ENCODE assay signal across 4 cellular contexts in the genomic region with DNA sequence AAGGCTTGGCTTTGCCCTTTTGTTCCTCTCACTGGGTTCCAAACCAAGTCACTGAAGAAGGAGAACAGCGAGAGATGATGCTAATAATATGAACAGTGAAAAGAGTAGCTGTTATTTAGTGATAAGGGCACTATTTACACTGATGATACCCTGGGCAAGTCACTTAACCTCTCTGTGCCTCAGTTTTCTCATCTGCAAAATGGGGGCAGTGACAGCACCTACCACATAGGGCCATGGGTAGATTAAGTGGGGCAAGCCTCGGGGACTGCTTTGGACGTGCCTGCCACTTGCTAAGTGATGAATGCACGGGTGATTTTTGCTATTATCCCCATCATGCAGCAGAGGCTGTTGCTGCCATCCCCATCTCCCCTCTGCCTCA.
TF ChIP-seq lines count a peak whose summit lies in the region.

No MANE protein-coding gene starts in this region.

TF ChIP-seq in SK-N-SH, 30 proteins besides CTCF, POLR2A, EP300 and RAD21:
- TF ChIP-seq JUND (IDR thresholded peaks at IDR 0.05) = no peak
- TF ChIP-seq NRF1 (IDR thresholded peaks at IDR 0.05; ENCODE audit: low read depth, low read length) = no peak
- no peak for TF ChIP-seq GABPA (IDR thresholded peaks at IDR 0.05; ENCODE audit: low read depth)
- no peak for TF ChIP-seq RCOR1 (IDR thresholded peaks at IDR 0.05; ENCODE audit: low read length)
- TF ChIP-seq CHD2 (IDR thresholded peaks at IDR 0.05; ENCODE audit: low read length, partially characterized antibody) = no peak
- TF ChIP-seq YY1 (IDR thresholded peaks at IDR 0.05; ENCODE audit: low read depth) = no peak
- no peak for TF ChIP-seq TEAD4 (IDR thresholded peaks at IDR 0.05; ENCODE audit: borderline replicate concordance, insufficient read depth)
- TF ChIP-seq RFX5 (IDR thresholded peaks at IDR 0.05; ENCODE audit: low read length) = no peak
- TF ChIP-seq TAF1 (IDR thresholded peaks at IDR 0.05; ENCODE audit: borderline replicate concordance, low read depth, low read length) = no peak

TF ChIP-seq in SK-N-SH treated with all-trans-retinoic acid at 6 μM for 48 hours, 23 proteins besides CTCF, POLR2A, EP300 and RAD21 (continues in another document):
- no peak for TF ChIP-seq ZNF8 (CRISPR knock-in tag; IDR thresholded peaks at IDR 0.05)
- no peak for TF ChIP-seq ISL1 (CRISPR knock-in tag; IDR thresholded peaks at IDR 0.05)
- no peak for TF ChIP-seq ZNF565 (CRISPR knock-in tag; conservative IDR thresholded peaks at IDR 0.05; ENCODE audit: low read depth)
- TF ChIP-seq, protein P1, sequence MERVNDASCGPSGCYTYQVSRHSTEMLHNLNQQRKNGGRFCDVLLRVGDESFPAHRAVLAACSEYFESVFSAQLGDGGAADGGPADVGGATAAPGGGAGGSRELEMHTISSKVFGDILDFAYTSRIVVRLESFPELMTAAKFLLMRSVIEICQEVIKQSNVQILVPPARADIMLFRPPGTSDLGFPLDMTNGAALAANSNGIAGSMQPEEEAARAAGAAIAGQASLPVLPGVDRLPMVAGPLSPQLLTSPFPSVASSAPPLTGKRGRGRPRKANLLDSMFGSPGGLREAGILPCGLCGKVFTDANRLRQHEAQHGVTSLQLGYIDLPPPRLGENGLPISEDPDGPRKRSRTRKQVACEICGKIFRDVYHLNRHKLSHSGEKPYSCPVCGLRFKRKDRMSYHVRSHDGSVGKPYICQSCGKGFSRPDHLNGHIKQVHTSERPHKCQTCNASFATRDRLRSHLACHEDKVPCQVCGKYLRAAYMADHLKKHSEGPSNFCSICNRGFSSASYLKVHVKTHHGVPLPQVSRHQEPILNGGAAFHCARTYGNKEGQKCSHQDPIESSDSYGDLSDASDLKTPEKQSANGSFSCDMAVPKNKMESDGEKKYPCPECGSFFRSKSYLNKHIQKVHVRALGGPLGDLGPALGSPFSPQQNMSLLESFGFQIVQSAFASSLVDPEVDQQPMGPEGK (CRISPR knock-in tag; IDR thresholded peaks at IDR 0.05; ENCODE audit: borderline replicate concordance) = no peak
- TF ChIP-seq ARNTL (CRISPR knock-in tag; IDR thresholded peaks at IDR 0.05; ENCODE audit: borderline replicate concordance, low read depth) = no peak
- TF ChIP-seq ZNF70 (CRISPR knock-in tag; IDR thresholded peaks at IDR 0.05) = no peak
- no peak for TF ChIP-seq SNAI2 (CRISPR knock-in tag; IDR thresholded peaks at IDR 0.05)
- no peak for TF ChIP-seq BACH2 (CRISPR knock-in tag; IDR thresholded peaks at IDR 0.05; ENCODE audit: borderline replicate concordance)
- TF ChIP-seq PPARA (CRISPR knock-in tag; IDR thresholded peaks at IDR 0.05; ENCODE audit: borderline replicate concordance) = no peak
- TF ChIP-seq, protein P2, sequence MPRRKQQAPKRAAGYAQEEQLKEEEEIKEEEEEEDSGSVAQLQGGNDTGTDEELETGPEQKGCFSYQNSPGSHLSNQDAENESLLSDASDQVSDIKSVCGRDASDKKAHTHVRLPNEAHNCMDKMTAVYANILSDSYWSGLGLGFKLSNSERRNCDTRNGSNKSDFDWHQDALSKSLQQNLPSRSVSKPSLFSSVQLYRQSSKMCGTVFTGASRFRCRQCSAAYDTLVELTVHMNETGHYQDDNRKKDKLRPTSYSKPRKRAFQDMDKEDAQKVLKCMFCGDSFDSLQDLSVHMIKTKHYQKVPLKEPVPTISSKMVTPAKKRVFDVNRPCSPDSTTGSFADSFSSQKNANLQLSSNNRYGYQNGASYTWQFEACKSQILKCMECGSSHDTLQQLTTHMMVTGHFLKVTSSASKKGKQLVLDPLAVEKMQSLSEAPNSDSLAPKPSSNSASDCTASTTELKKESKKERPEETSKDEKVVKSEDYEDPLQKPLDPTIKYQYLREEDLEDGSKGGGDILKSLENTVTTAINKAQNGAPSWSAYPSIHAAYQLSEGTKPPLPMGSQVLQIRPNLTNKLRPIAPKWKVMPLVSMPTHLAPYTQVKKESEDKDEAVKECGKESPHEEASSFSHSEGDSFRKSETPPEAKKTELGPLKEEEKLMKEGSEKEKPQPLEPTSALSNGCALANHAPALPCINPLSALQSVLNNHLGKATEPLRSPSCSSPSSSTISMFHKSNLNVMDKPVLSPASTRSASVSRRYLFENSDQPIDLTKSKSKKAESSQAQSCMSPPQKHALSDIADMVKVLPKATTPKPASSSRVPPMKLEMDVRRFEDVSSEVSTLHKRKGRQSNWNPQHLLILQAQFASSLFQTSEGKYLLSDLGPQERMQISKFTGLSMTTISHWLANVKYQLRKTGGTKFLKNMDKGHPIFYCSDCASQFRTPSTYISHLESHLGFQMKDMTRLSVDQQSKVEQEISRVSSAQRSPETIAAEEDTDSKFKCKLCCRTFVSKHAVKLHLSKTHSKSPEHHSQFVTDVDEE (CRISPR knock-in tag; IDR thresholded peaks at IDR 0.05) = no peak
- no peak for TF ChIP-seq ZFP30 (CRISPR knock-in tag; IDR thresholded peaks at IDR 0.05)
- TF ChIP-seq RARB (CRISPR knock-in tag; IDR thresholded peaks at IDR 0.05) = no peak

TF ChIP-seq in A549, 52 proteins besides CTCF, POLR2A, EP300 and RAD21:
- 0 out of 2 replicates have a peak, but pooled peaks have one; percentile 40 for TF ChIP-seq KDM1A (IDR thresholded peaks at IDR 0.05; ENCODE audit: low read depth)
- no peak for TF ChIP-seq PHF8 (IDR thresholded peaks at IDR 0.05; ENCODE audit: borderline replicate concordance, low read depth)
- no peak for TF ChIP-seq ZC3H11A (IDR thresholded peaks at IDR 0.05)
- no peak for TF ChIP-seq EHF (CRISPR knock-in tag; IDR thresholded peaks at IDR 0.05)
- TF ChIP-seq RARB (CRISPR knock-in tag; IDR thresholded peaks at IDR 0.05) = no peak

TF ChIP-seq in K562, 482 proteins besides CTCF, POLR2A, EP300 and RAD21 (continues in another document):
- TF ChIP-seq DNMT1 (IDR thresholded peaks at IDR 0.05) = no peak
- no peak for TF ChIP-seq ZNF217 (CRISPR knock-in tag; IDR thresholded peaks at IDR 0.05)
- no peak for TF ChIP-seq EP400 (IDR thresholded peaks at IDR 0.05)
- no peak for TF ChIP-seq ILF3 (IDR thresholded peaks at IDR 0.05; ENCODE audit: borderline replicate concordance)
- TF ChIP-seq NRF1 (conservative IDR thresholded peaks at IDR 0.05 in 1 of 2, IDR thresholded peaks at IDR 0.05 in 1 of 2) = no peak
- peak; percentile 95 for TF ChIP-seq RBM25 (IDR thresholded peaks at IDR 0.05; ENCODE audit: low read depth, low read length, severe bottlenecking)
- TF ChIP-seq, protein P3, sequence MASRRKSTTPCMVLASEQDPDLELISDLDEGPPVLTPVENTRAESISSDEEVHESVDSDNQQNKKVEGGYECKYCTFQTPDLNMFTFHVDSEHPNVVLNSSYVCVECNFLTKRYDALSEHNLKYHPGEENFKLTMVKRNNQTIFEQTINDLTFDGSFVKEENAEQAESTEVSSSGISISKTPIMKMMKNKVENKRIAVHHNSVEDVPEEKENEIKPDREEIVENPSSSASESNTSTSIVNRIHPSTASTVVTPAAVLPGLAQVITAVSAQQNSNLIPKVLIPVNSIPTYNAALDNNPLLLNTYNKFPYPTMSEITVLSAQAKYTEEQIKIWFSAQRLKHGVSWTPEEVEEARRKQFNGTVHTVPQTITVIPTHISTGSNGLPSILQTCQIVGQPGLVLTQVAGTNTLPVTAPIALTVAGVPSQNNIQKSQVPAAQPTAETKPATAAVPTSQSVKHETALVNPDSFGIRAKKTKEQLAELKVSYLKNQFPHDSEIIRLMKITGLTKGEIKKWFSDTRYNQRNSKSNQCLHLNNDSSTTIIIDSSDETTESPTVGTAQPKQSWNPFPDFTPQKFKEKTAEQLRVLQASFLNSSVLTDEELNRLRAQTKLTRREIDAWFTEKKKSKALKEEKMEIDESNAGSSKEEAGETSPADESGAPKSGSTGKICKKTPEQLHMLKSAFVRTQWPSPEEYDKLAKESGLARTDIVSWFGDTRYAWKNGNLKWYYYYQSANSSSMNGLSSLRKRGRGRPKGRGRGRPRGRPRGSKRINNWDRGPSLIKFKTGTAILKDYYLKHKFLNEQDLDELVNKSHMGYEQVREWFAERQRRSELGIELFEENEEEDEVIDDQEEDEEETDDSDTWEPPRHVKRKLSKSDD (conservative IDR thresholded peaks at IDR 0.05; ENCODE audit: low read length) = no peak
- no peak for TF ChIP-seq ZNF23 (CRISPR knock-in tag; IDR thresholded peaks at IDR 0.05)
- TF ChIP-seq ZZZ3 (IDR thresholded peaks at IDR 0.05) = no peak
- TF ChIP-seq SRSF7 (optimal IDR thresholded peaks at IDR 0.05; ENCODE audit: low read depth, low read length) = no peak
- TF ChIP-seq RCOR1 (IDR thresholded peaks at IDR 0.05; ENCODE audit: borderline replicate concordance in 1 of 2, low read depth in 2 of 2, low read length in 2 of 2) = peak in 1 of 2 experiments; percentile 88; a peak in 2 of 4 replicates
- TF ChIP-seq CHD4 (IDR thresholded peaks at IDR 0.05; ENCODE audit: insufficient read depth, insufficient replicate concordance, low read depth, low read length, poor library complexity, severe bottlenecking) = peak; percentile 68
- TF ChIP-seq ZNF584 (CRISPR knock-in tag; IDR thresholded peaks at IDR 0.05; ENCODE audit: low read depth) = no peak
- TF ChIP-seq, protein P4, sequence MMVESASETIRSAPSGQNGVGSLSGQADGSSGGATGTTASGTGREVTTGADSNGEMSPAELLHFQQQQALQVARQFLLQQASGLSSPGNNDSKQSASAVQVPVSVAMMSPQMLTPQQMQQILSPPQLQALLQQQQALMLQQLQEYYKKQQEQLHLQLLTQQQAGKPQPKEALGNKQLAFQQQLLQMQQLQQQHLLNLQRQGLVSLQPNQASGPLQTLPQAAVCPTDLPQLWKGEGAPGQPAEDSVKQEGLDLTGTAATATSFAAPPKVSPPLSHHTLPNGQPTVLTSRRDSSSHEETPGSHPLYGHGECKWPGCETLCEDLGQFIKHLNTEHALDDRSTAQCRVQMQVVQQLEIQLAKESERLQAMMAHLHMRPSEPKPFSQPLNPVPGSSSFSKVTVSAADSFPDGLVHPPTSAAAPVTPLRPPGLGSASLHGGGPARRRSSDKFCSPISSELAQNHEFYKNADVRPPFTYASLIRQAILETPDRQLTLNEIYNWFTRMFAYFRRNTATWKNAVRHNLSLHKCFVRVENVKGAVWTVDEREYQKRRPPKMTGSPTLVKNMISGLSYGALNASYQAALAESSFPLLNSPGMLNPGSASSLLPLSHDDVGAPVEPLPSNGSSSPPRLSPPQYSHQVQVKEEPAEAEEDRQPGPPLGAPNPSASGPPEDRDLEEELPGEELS (CRISPR knock-in tag; IDR thresholded peaks at IDR 0.05; ENCODE audit: borderline replicate concordance) = no peak
- no peak for TF ChIP-seq SMARCB1 (IDR thresholded peaks at IDR 0.05; ENCODE audit: insufficient read length, low read depth)
- no peak for TF ChIP-seq SP2 (IDR thresholded peaks at IDR 0.05; ENCODE audit: extremely low read depth, low read depth, low read length, poor library complexity, severe bottlenecking)
- no peak for TF ChIP-seq ZNF707 (CRISPR knock-in tag; conservative IDR thresholded peaks at IDR 0.05)
- no peak for TF ChIP-seq FUS (optimal IDR thresholded peaks at IDR 0.05; ENCODE audit: low read depth, low read length)
- 0 out of 3 replicates have a peak, but pooled peaks of 1 of the 2 experiments have one; percentile 45 for TF ChIP-seq CBX3 (IDR thresholded peaks at IDR 0.05; ENCODE audit: borderline replicate concordance in 1 of 2, low read length in 2 of 2)
- TF ChIP-seq, protein P5, sequence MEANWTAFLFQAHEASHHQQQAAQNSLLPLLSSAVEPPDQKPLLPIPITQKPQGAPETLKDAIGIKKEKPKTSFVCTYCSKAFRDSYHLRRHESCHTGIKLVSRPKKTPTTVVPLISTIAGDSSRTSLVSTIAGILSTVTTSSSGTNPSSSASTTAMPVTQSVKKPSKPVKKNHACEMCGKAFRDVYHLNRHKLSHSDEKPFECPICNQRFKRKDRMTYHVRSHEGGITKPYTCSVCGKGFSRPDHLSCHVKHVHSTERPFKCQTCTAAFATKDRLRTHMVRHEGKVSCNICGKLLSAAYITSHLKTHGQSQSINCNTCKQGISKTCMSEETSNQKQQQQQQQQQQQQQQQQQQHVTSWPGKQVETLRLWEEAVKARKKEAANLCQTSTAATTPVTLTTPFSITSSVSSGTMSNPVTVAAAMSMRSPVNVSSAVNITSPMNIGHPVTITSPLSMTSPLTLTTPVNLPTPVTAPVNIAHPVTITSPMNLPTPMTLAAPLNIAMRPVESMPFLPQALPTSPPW (CRISPR knock-in tag; IDR thresholded peaks at IDR 0.05) = no peak
- no peak for TF ChIP-seq TFAM (CRISPR knock-in tag; conservative IDR thresholded peaks at IDR 0.05)
- TF ChIP-seq ZNF212 (CRISPR knock-in tag; IDR thresholded peaks at IDR 0.05) = no peak
- no peak for TF ChIP-seq FOXJ3 (CRISPR knock-in tag; IDR thresholded peaks at IDR 0.05)
- TF ChIP-seq, protein P6, sequence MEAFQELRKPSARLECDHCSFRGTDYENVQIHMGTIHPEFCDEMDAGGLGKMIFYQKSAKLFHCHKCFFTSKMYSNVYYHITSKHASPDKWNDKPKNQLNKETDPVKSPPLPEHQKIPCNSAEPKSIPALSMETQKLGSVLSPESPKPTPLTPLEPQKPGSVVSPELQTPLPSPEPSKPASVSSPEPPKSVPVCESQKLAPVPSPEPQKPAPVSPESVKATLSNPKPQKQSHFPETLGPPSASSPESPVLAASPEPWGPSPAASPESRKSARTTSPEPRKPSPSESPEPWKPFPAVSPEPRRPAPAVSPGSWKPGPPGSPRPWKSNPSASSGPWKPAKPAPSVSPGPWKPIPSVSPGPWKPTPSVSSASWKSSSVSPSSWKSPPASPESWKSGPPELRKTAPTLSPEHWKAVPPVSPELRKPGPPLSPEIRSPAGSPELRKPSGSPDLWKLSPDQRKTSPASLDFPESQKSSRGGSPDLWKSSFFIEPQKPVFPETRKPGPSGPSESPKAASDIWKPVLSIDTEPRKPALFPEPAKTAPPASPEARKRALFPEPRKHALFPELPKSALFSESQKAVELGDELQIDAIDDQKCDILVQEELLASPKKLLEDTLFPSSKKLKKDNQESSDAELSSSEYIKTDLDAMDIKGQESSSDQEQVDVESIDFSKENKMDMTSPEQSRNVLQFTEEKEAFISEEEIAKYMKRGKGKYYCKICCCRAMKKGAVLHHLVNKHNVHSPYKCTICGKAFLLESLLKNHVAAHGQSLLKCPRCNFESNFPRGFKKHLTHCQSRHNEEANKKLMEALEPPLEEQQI (IDR thresholded peaks at IDR 0.05) = no peak
- TF ChIP-seq, protein P7, sequence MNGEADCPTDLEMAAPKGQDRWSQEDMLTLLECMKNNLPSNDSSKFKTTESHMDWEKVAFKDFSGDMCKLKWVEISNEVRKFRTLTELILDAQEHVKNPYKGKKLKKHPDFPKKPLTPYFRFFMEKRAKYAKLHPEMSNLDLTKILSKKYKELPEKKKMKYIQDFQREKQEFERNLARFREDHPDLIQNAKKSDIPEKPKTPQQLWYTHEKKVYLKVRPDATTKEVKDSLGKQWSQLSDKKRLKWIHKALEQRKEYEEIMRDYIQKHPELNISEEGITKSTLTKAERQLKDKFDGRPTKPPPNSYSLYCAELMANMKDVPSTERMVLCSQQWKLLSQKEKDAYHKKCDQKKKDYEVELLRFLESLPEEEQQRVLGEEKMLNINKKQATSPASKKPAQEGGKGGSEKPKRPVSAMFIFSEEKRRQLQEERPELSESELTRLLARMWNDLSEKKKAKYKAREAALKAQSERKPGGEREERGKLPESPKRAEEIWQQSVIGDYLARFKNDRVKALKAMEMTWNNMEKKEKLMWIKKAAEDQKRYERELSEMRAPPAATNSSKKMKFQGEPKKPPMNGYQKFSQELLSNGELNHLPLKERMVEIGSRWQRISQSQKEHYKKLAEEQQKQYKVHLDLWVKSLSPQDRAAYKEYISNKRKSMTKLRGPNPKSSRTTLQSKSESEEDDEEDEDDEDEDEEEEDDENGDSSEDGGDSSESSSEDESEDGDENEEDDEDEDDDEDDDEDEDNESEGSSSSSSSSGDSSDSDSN (IDR thresholded peaks at IDR 0.05; ENCODE audit: borderline replicate concordance in 1 of 2, low read depth in 2 of 2, low read length in 2 of 2) = no peak
- TF ChIP-seq CBX1 (IDR thresholded peaks at IDR 0.05; ENCODE audit: low read depth) = peak; percentile 83; the same call in 1 of the 2 replicates
- peak; percentile 83 for TF ChIP-seq SMARCA5 (IDR thresholded peaks at IDR 0.05)
- no peak for TF ChIP-seq SOX6 (IDR thresholded peaks at IDR 0.05)
